In genomic region chr2:30421551-30422436, GRCh38 we compare ENCODE assay signal across 8 cellular contexts. TPM values are rescaled to one million over a fixed set of nuclear protein-coding genes. Genes with fewer than 3 reads are reported as not detected.
DNase-seq lines count a peak whose midpoint lies in the region; ATAC-seq and TF ChIP-seq lines count a peak whose summit lies in the region.

No MANE protein-coding gene starts in this region.

- POLR2A ChIA-PET in OCI-LY7 (lab: Charles Lee) = interaction anchor here (0.6 to 1.5 kb wide), 3 partner anchors 11 to 115 kb away, joined by 3 to 5 read pairs (median 4); no protein-coding TSS in a partner anchor

- H3K36me3 ChIP-seq in OCI-LY7 (ENCODE audit: insufficient read depth, low read length) (no peaks in the 10 kb centered on the region), thoracic aorta (no peaks in the 10 kb centered on the region)

- H3K27ac ChIP-seq in OCI-LY7 (ENCODE audit: low read depth, low read length, poor library complexity, severe bottlenecking) (no peak overlapping the region), thoracic aorta (peak overlapping the region; percentile 66 to 81)

- H4K20me1 ChIP-seq in OCI-LY7 (ENCODE audit: insufficient read depth, low read length) = no peaks in the 10 kb centered on the region

- peak; percentile 50 for ATAC-seq in GM21786 (IDR thresholded peaks at IDR 0.05; ENCODE audit: unreplicated experiment)
- ATAC-seq in thoracic aorta (ENCODE audit: insufficient number of reproducible peaks, low FRiP score, low read depth) = peak; percentile 31

- CTCF ChIA-PET in OCI-LY7 (lab: Charles Lee; ENCODE audit: unreplicated experiment) = no interaction called here

- no peak overlapping the region for H3K4me2 ChIP-seq in OCI-LY7 (ENCODE audit: low read length)

- no TSS peak for BruUV-seq in OCI-LY7 (replicated peaks; lab: Mats Ljungman, UMichigan)

- H3K9me3 ChIP-seq in OCI-LY7 (ENCODE audit: low read length) (no peaks in the 10 kb centered on the region), thoracic aorta (no peaks in the 10 kb centered on the region)

- H3K9me2 ChIP-seq in OCI-LY7 (ENCODE audit: insufficient read depth, low read length) = no peaks in the 10 kb centered on the region

- H3K4me1 ChIP-seq in OCI-LY7 (ENCODE audit: insufficient read depth, low read length, poor library complexity, severe bottlenecking) (no peaks in the 10 kb centered on the region), thoracic aorta (ENCODE audit: control insufficient read depth in 1 of 2, low read depth in 2 of 2) (peaks cover 19 to 56% of the 10 kb centered on the region in 2 donors)

- no peaks in the 10 kb centered on the region for H3K79me2 ChIP-seq in OCI-LY7 (ENCODE audit: insufficient read depth, low read depth, low read length)

- H3K27me3 ChIP-seq in thoracic aorta (replicated peaks; ENCODE audit: insufficient read depth) = no peaks in the 10 kb centered on the region

- H3K4me3 ChIP-seq in OCI-LY7 (ENCODE audit: low read depth, low read length, poor library complexity, severe bottlenecking) (no peak overlapping the region), thoracic aorta (peak overlapping the region; percentile 37)

- TF ChIP-seq CTCF in OCI-LY7 (conservative IDR thresholded peaks at IDR 0.05; ENCODE audit: low read length) (no peak), thoracic aorta (IDR thresholded peaks at IDR 0.05) (no peak)

- DNase-seq in AG20443 (ENCODE audit: low spot score) = peak; percentile 61
- DNase-seq in OCI-LY7 (ENCODE audit: low spot score) = no peak
- peak; percentile 74 for DNase-seq in amniotic stem cell (lab: John Stamatoyannopoulos, UW)
- peak; percentile 82 for DNase-seq in left kidney (ENCODE audit: low read depth, low spot score)
- DNase-seq in thoracic aorta (ENCODE audit: low spot score) = no peak
- no peak for DNase-seq in T-helper 9 cell
- DNase-seq in NCI-H748 treated with DMSO at 0.1 percent for 48 hours (lab: John Stamatoyannopoulos, UW) = no peak

- H2AFZ ChIP-seq in OCI-LY7 (ENCODE audit: low read length) = peak overlapping the region; percentile 3; the same call in 1 of the 2 replicates

- intact Hi-C loops in OCI-LY7 (cut with micrococcal nuclease; ENCODE audit: unreplicated experiment) = no loop called here

RNA-seq across cellular contexts. Expression of gene LCLAT1, which starts 25.3 kb away (rescaled TPM):
- total RNA-seq in OCI-LY7 (2014; rRNA removed; shearing (Covaris generic)) = 9.2 and 11.5 TPM in 2 replicates
- 18.0 and 19.6 TPM in 2 replicates for total RNA-seq in OCI-LY7 (2022)
- 10 to 100 TPM; 14.8 to 43.9 TPM for total RNA-seq in thoracic aorta

Comparison
In these comparisons a context has a peak if more than half of its experiments do, and no peak if none do; other contexts are left out.
1. DNase-seq: peak in AG20443 (single experiment), amniotic stem cell (single experiment) and left kidney (single experiment); none in OCI-LY7 (single experiment), thoracic aorta (single experiment), T-helper 9 cell (single experiment) and NCI-H748 treated with DMSO at 0.1 percent for 48 hours (single experiment).